27 cellular contexts compared by ENCODE assay signal in the genomic region with DNA sequence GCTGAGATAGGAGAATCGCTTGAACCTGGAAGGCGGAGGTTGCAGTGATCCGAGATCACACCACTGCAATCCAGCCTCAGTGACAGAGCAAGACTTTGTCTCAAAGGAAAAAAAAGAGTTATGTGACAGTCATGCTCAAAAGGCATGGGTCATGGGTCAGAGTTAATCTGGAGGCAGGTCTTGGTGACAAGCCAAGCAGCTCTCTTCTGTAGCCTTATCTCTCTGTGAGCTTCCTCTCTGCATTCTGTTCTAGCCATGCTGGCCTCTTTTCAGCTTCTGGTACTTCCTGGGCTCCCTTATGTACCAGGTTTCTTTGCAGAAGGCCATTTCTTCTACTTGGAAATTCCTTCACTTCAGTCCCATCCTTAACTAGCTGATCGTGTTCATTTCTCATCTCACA.
"Had no signal": no experiment of that assay in that cellular context is flagged by ENCODE, and none has a peak within 500 bp of the region (broad histone marks: within the 10 kb centered on the region; RNA-seq: fewer than 3 reads in every experiment).

No MANE protein-coding gene starts in this region.

- FAIRE-seq: bronchial epithelial cell, kidney, pancreas, TTC549 had no signal

- H3K9me3 ChIP-seq: pancreas, prostate gland, upper lobe of right lung had no signal

- H3K4me2 ChIP-seq: smooth muscle cell had no signal

- H3K4me3 ChIP-seq: coronary artery, dorsolateral prefrontal cortex, gastroesophageal sphincter, pancreas, prostate gland, smooth muscle cell, stomach, tibial artery, upper lobe of right lung had no signal

- H3K36me3 ChIP-seq: gastroesophageal sphincter, pancreas, prostate gland, tibial artery, upper lobe of right lung had no signal

- H3K4me1 ChIP-seq: gastroesophageal sphincter, pancreas, prostate gland, stomach, tibial artery, upper lobe of right lung had no signal

- H3K27ac ChIP-seq: coronary artery, dorsolateral prefrontal cortex, gastroesophageal sphincter, pancreas, prostate gland, stomach, tibial artery, upper lobe of right lung had no signal

- H3K27me3 ChIP-seq: gastroesophageal sphincter, pancreas, stomach, tibial artery, upper lobe of right lung had no signal

- DNase-seq: activated CD4-positive, alpha-beta memory T cell treated with anti-CD3 and anti-CD28 coated beads, Interleukin-2, amount 10 ng/mL, durations not matched to agents 7 days and 5 days; activated CD4-positive, alpha-beta T cell treated with anti-CD3 and anti-CD28 coated beads for 1 hour; activated CD4-positive, alpha-beta T cell treated with anti-CD3 and anti-CD28 coated beads, Interleukin-2, amount 10 ng/mL, durations not matched to agents 7 days and 5 days; activated naive CD4-positive, alpha-beta T cell; activated T-cell treated with anti-CD3 and anti-CD28 coated beads, Interleukin-2, amount 50 U/mL, for 48 hours; dorsolateral prefrontal cortex; effector memory CD4-positive, alpha-beta T cell; hypothalamus; immature natural killer cell; kidney; naive B cell; nucleus accumbens; pancreas; retina; stimulated activated CD4-positive, alpha-beta T cell treated with anti-CD3 and anti-CD28 coated beads, Interleukin-15, amount 100 ng/mL, for 24 hours; stimulated activated CD4-positive, alpha-beta T cell treated with anti-CD3 and anti-CD28 coated beads, Interleukin-2, amount 100 ng/mL, for 24 hours; stimulated activated naive B cell treated with anti-CD40 and anti-IgM and Interleukin-4, amounts not matched to agents 10 μg/mL and 1 μg/mL and 100 μg/mL, for 72 hours; stomach; tibial artery; upper lobe of right lung had no signal

- ATAC-seq: activated naive CD4-positive, alpha-beta T cell treated with anti-CD3 and anti-CD28 coated beads, Interleukin-2, amount 50 U/mL, for 72 hours; gastroesophageal sphincter; pancreas; stimulated activated naive B cell treated with anti-CD40 and anti-IgM and Interleukin-4, amounts not matched to agents 10 μg/mL and 1 μg/mL and 100 μg/mL, for 72 hours had no signal
